In genomic region chr2:120912101-120912985, GRCh38 we compare ENCODE assay signal across 1 cellular context.
TF ChIP-seq lines count a peak whose summit lies in the region.

No MANE protein-coding gene starts in this region.

TF ChIP-seq in SK-N-SH treated with all-trans-retinoic acid at 6 μM for 48 hours, 23 proteins besides CTCF, POLR2A, EP300 and RAD21 (continued from another document):
- TF ChIP-seq, protein P1, sequence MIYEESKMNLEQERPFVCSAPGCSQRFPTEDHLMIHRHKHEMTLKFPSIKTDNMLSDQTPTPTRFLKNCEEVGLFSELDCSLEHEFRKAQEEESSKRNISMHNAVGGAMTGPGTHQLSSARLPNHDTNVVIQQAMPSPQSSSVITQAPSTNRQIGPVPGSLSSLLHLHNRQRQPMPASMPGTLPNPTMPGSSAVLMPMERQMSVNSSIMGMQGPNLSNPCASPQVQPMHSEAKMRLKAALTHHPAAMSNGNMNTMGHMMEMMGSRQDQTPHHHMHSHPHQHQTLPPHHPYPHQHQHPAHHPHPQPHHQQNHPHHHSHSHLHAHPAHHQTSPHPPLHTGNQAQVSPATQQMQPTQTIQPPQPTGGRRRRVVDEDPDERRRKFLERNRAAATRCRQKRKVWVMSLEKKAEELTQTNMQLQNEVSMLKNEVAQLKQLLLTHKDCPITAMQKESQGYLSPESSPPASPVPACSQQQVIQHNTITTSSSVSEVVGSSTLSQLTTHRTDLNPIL (CRISPR knock-in tag; IDR thresholded peaks at IDR 0.05; ENCODE audit: low read depth), result no peak
- TF ChIP-seq ZNF8 (CRISPR knock-in tag; IDR thresholded peaks at IDR 0.05) (no peak), ZFP30 (CRISPR knock-in tag; IDR thresholded peaks at IDR 0.05) (no peak), GLIS3 (CRISPR knock-in tag; IDR thresholded peaks at IDR 0.05) (no peak), PATZ1 (CRISPR knock-in tag; IDR thresholded peaks at IDR 0.05; ENCODE audit: borderline replicate concordance) (no peak), TCF4 (CRISPR knock-in tag; IDR thresholded peaks at IDR 0.05; ENCODE audit: borderline replicate concordance) (no peak), ZNF565 (CRISPR knock-in tag; conservative IDR thresholded peaks at IDR 0.05; ENCODE audit: low read depth) (no peak), ZNF70 (CRISPR knock-in tag; IDR thresholded peaks at IDR 0.05) (no peak), ARNTL (CRISPR knock-in tag; IDR thresholded peaks at IDR 0.05; ENCODE audit: borderline replicate concordance, low read depth) (no peak)
